Comparison of ENCODE assay signal across 26 cellular contexts in genomic region chr4:6137027-6137746, GRCh38.
"Had no signal": no experiment of that assay in that cellular context is flagged by ENCODE, and none has a peak within 500 bp of the region (broad histone marks: within the 10 kb centered on the region; RNA-seq: fewer than 3 reads in every experiment).

No MANE protein-coding gene starts in this region.

- H3K27ac ChIP-seq: parathyroid adenoma, thyroid gland, upper lobe of left lung, vagina had no signal

- H3K4me1 ChIP-seq: parathyroid adenoma, thyroid gland, upper lobe of left lung, vagina had no signal

- DNase-seq: activated CD4-positive, alpha-beta T cell treated with anti-CD3 and anti-CD28 coated beads for 4 hours; activated CD4-positive, alpha-beta T cell treated with anti-CD3 and anti-CD28 coated beads, Interleukin-2, amount 50 U/mL, for 4 hours; activated CD4-positive, CD25-positive, alpha-beta regulatory T cell; activated CD8-positive, alpha-beta memory T cell treated with anti-CD3 and anti-CD28 coated beads for 24 hours; activated effector memory CD4-positive, alpha-beta T cell treated with Interleukin-2 at 50 U/mL for 16 hours; activated naive CD4-positive, alpha-beta T cell treated with Interleukin-2 at 50 U/mL for 16 hours; activated naive CD8-positive, alpha-beta T cell treated with anti-CD3 and anti-CD28 coated beads, Interleukin-2, amount 10 ng/mL, durations not matched to agents 7 days and 5 days; amniotic stem cell; effector CD8-positive, alpha-beta T cell; left cardiac atrium; mammary epithelial cell; naive B cell; occipital lobe; right cardiac atrium; stimulated activated CD4-positive, alpha-beta T cell treated with anti-CD3 and anti-CD28 coated beads, Interleukin-12 subunit alpha, Interleukin-12 subunit beta, amount 100 ng/mL, for 4 hours; stimulated activated CD4-positive, alpha-beta T cell treated with anti-CD3 and anti-CD28 coated beads, Interleukin-4, amount 100 ng/mL, for 1 hour; T-cell; thyroid gland had no signal

- H3K4me1 Mint-ChIP-seq: mesothelial cell of epicardium, naive B cell, neural crest cell had no signal

- H3K36me3 ChIP-seq: thyroid gland, upper lobe of left lung, vagina had no signal

- H3K4me3 ChIP-seq: thyroid gland, upper lobe of left lung, vagina had no signal

- H3K9me3 ChIP-seq: thyroid gland, upper lobe of left lung, vagina had no signal

- H3K27ac Mint-ChIP-seq: activated naive CD8-positive, alpha-beta T cell treated with anti-CD3 and anti-CD28 coated beads, Interleukin-2, amount 10 ng/mL, durations not matched to agents 7 days and 5 days; mesothelial cell of epicardium; naive B cell; stimulated activated naive CD8-positive, alpha-beta T cell treated with anti-CD3 and anti-CD28 coated beads, Interleukin-15, Interleukin-2, amounts not matched to agents 100 ng/mL and 50 ng/mL, for 24 hours; T-cell; T-helper 2 cell treated with Interferon-gamma antibody and Interleukin-4, amounts not matched to agents 5 μg/mL and 100 μg/mL, for 36 hours had no signal

- H3K9me3 Mint-ChIP-seq: activated naive CD8-positive, alpha-beta T cell treated with anti-CD3 and anti-CD28 coated beads, Interleukin-2, amount 10 ng/mL, durations not matched to agents 7 days and 5 days; central memory CD8-positive, alpha-beta T cell; stimulated activated naive CD8-positive, alpha-beta T cell treated with anti-CD3 and anti-CD28 coated beads, Interleukin-15, Interleukin-2, amounts not matched to agents 100 ng/mL and 50 ng/mL, for 24 hours; T-cell; T-helper 2 cell treated with Interferon-gamma antibody and Interleukin-4, amounts not matched to agents 5 μg/mL and 100 μg/mL, for 36 hours had no signal

- H3K4me3 Mint-ChIP-seq: activated naive CD8-positive, alpha-beta T cell treated with anti-CD3 and anti-CD28 coated beads, Interleukin-2, amount 10 ng/mL, durations not matched to agents 7 days and 5 days; central memory CD8-positive, alpha-beta T cell; mesothelial cell of epicardium; naive B cell; neural crest cell; stimulated activated naive CD8-positive, alpha-beta T cell treated with anti-CD3 and anti-CD28 coated beads, Interleukin-15, Interleukin-2, amounts not matched to agents 100 ng/mL and 50 ng/mL, for 24 hours; T-cell; T-helper 2 cell treated with Interferon-gamma antibody and Interleukin-4, amounts not matched to agents 5 μg/mL and 100 μg/mL, for 36 hours had no signal

- H3K27me3 Mint-ChIP-seq: activated naive CD8-positive, alpha-beta T cell treated with anti-CD3 and anti-CD28 coated beads, Interleukin-2, amount 10 ng/mL, durations not matched to agents 7 days and 5 days; central memory CD8-positive, alpha-beta T cell; stimulated activated naive CD8-positive, alpha-beta T cell treated with anti-CD3 and anti-CD28 coated beads, Interleukin-15, Interleukin-2, amounts not matched to agents 100 ng/mL and 50 ng/mL, for 24 hours; T-cell had no signal

- H3K36me3 Mint-ChIP-seq: activated naive CD8-positive, alpha-beta T cell treated with anti-CD3 and anti-CD28 coated beads, Interleukin-2, amount 10 ng/mL, durations not matched to agents 7 days and 5 days; mesothelial cell of epicardium; naive B cell; T-cell had no signal

- ATAC-seq: left cardiac atrium, right cardiac atrium, T-cell had no signal
